Comparison of ENCODE assay signal across 1 cellular context in the genomic region with DNA sequence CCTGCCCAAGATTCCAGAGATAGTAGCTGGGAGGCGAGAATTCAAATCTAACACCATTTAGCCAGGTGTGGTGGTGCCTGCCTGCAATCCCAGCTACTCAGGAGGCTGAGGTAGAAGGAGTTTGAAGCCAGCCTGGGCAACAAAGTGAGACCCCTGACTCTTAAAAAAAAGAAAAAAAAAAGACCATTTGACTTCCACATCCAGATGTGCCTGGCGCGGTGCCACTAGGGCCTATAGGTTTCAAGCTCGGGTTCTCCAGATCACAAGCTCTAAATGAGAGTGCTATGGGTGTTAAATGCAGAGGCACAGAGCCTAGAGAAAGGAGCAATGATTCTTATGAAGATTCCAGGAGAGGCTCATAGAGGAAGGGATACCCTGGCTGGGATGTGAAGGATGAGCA.
TF ChIP-seq lines count a peak whose summit lies in the region.

No MANE protein-coding gene starts in this region.

TF ChIP-seq in GM12878, 131 proteins besides CTCF, POLR2A, EP300 and RAD21:
- TF ChIP-seq, protein P1, sequence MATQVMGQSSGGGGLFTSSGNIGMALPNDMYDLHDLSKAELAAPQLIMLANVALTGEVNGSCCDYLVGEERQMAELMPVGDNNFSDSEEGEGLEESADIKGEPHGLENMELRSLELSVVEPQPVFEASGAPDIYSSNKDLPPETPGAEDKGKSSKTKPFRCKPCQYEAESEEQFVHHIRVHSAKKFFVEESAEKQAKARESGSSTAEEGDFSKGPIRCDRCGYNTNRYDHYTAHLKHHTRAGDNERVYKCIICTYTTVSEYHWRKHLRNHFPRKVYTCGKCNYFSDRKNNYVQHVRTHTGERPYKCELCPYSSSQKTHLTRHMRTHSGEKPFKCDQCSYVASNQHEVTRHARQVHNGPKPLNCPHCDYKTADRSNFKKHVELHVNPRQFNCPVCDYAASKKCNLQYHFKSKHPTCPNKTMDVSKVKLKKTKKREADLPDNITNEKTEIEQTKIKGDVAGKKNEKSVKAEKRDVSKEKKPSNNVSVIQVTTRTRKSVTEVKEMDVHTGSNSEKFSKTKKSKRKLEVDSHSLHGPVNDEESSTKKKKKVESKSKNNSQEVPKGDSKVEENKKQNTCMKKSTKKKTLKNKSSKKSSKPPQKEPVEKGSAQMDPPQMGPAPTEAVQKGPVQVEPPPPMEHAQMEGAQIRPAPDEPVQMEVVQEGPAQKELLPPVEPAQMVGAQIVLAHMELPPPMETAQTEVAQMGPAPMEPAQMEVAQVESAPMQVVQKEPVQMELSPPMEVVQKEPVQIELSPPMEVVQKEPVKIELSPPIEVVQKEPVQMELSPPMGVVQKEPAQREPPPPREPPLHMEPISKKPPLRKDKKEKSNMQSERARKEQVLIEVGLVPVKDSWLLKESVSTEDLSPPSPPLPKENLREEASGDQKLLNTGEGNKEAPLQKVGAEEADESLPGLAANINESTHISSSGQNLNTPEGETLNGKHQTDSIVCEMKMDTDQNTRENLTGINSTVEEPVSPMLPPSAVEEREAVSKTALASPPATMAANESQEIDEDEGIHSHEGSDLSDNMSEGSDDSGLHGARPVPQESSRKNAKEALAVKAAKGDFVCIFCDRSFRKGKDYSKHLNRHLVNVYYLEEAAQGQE (IDR thresholded peaks at IDR 0.05; ENCODE audit: low read depth, low read length), result no peak
- TF ChIP-seq NR2C2 (IDR thresholded peaks at IDR 0.05; ENCODE audit: borderline replicate concordance, control insufficient read depth, insufficient read length, low read depth) (no peak), IRF4 (IDR thresholded peaks at IDR 0.05; ENCODE audit: low read depth, low read length) (no peak), FOXK2 (IDR thresholded peaks at IDR 0.05) (no peak), MYC (IDR thresholded peaks at IDR 0.05; ENCODE audit: insufficient read depth, insufficient read length, insufficient replicate concordance, low read length, severe bottlenecking) (no peak), SMC3 (IDR thresholded peaks at IDR 0.05; ENCODE audit: borderline replicate concordance, low read length) (no peak), RCOR1 (conservative IDR thresholded peaks at IDR 0.05; ENCODE audit: low read depth, low read length) (no peak), WRNIP1 (IDR thresholded peaks at IDR 0.05; ENCODE audit: borderline replicate concordance, low read depth, low read length) (no peak), ZNF24 (IDR thresholded peaks at IDR 0.05) (no peak), STAT3 (IDR thresholded peaks at IDR 0.05; ENCODE audit: low read depth, low read length) (no peak), HDGF (IDR thresholded peaks at IDR 0.05) (no peak), JUNB (IDR thresholded peaks at IDR 0.05) (no peak), CREB1 (IDR thresholded peaks at IDR 0.05; ENCODE audit: low read depth) (no peak), CEBPB (IDR thresholded peaks at IDR 0.05; ENCODE audit: borderline replicate concordance in 1 of 2, low read depth in 2 of 2, low read length in 2 of 2) (no peak), NFIC (IDR thresholded peaks at IDR 0.05; ENCODE audit: low read depth, low read length) (no peak), ATF7 (IDR thresholded peaks at IDR 0.05; ENCODE audit: low read depth) (no peak)
- TF ChIP-seq, protein P2, sequence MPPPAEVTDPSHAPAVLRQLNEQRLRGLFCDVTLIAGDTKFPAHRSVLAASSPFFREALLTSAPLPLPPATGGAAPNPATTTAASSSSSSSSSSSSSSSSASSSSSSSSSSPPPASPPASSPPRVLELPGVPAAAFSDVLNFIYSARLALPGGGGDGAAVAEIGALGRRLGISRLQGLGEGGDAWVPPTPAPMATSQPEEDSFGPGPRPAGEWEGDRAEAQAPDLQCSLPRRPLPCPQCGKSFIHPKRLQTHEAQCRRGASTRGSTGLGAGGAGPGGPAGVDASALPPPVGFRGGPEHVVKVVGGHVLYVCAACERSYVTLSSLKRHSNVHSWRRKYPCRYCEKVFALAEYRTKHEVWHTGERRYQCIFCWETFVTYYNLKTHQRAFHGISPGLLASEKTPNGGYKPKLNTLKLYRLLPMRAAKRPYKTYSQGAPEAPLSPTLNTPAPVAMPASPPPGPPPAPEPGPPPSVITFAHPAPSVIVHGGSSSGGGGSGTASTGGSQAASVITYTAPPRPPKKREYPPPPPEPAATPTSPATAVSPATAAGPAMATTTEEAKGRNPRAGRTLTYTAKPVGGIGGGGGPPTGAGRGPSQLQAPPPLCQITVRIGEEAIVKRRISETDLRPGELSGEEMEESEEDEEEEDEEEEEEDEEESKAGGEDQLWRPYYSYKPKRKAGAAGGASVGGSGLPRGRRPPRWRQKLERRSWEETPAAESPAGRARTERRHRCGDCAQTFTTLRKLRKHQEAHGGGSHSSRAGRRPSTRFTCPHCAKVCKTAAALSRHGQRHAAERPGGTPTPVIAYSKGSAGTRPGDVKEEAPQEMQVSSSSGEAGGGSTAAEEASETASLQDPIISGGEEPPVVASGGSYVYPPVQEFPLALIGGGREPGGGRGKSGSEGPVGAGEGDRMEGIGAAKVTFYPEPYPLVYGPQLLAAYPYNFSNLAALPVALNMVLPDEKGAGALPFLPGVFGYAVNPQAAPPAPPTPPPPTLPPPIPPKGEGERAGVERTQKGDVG (CRISPR knock-in tag; IDR thresholded peaks at IDR 0.05), result no peak
- TF ChIP-seq, protein P3, sequence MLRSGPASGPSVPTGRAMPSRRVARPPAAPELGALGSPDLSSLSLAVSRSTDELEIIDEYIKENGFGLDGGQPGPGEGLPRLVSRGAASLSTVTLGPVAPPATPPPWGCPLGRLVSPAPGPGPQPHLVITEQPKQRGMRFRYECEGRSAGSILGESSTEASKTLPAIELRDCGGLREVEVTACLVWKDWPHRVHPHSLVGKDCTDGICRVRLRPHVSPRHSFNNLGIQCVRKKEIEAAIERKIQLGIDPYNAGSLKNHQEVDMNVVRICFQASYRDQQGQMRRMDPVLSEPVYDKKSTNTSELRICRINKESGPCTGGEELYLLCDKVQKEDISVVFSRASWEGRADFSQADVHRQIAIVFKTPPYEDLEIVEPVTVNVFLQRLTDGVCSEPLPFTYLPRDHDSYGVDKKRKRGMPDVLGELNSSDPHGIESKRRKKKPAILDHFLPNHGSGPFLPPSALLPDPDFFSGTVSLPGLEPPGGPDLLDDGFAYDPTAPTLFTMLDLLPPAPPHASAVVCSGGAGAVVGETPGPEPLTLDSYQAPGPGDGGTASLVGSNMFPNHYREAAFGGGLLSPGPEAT (IDR thresholded peaks at IDR 0.05; ENCODE audit: low read depth), result no peak
- TF ChIP-seq, protein P4, sequence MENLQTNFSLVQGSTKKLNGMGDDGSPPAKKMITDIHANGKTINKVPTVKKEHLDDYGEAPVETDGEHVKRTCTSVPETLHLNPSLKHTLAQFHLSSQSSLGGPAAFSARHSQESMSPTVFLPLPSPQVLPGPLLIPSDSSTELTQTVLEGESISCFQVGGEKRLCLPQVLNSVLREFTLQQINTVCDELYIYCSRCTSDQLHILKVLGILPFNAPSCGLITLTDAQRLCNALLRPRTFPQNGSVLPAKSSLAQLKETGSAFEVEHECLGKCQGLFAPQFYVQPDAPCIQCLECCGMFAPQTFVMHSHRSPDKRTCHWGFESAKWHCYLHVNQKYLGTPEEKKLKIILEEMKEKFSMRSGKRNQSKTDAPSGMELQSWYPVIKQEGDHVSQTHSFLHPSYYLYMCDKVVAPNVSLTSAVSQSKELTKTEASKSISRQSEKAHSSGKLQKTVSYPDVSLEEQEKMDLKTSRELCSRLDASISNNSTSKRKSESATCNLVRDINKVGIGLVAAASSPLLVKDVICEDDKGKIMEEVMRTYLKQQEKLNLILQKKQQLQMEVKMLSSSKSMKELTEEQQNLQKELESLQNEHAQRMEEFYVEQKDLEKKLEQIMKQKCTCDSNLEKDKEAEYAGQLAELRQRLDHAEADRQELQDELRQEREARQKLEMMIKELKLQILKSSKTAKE (IDR thresholded peaks at IDR 0.05; ENCODE audit: low read depth, poor library complexity, severe bottlenecking), result no peak
